Comparison of ENCODE assay signal across 18 cellular contexts in genomic region chr3:46874430-46874829, GRCh38. TPM values are rescaled to one million over a fixed set of nuclear protein-coding genes. Genes with fewer than 3 reads are reported as not detected.
A peak's percentile ranks its signal among the peaks of the same experiment; 100 is the strongest.
DNase-seq lines count a peak whose midpoint lies in the region; ATAC-seq and TF ChIP-seq lines count a peak whose summit lies in the region.
"Had no signal": no experiment of that assay in that cellular context is flagged by ENCODE, and none has a peak within 500 bp of the region (broad histone marks: within the 10 kb centered on the region; RNA-seq: fewer than 3 reads in every experiment).

No MANE protein-coding gene starts in this region.

- H3K27me3 ChIP-seq in gastroesophageal sphincter (no peaks in the 10 kb centered on the region), stomach (peaks cover 0 to 4% (median 0%) of the 10 kb centered on the region in 3 donors)

- no peaks in the 10 kb centered on the region for H3K9me3 ChIP-seq in SK-N-MC (ENCODE audit: low read depth, low read length)
- no peaks in the 10 kb centered on the region for H3K9me3 ChIP-seq in gastroesophageal sphincter
- H3K9me3 ChIP-seq in stomach = no peaks in the 10 kb centered on the region

- peaks cover 9% of the 10 kb centered on the region for H3K27me3 Mint-ChIP-seq in nephron (ENCODE audit: low read depth)
- peaks cover 4% of the 10 kb centered on the region for H3K27me3 Mint-ChIP-seq in type B pancreatic cell

- H3K27ac ChIP-seq in SK-N-MC (peak overlapping the region; percentile 84), gastroesophageal sphincter (peak overlapping the region in 3 of 4 donors; percentile 60 to 67 (median 66)), stomach (peak overlapping the region in 2 of 5 donors; percentile 34 to 42)

- TF ChIP-seq EP300 in gastroesophageal sphincter (IDR thresholded peaks at IDR 0.05) (no peak), stomach (IDR thresholded peaks at IDR 0.05) (no peak)

- no peaks in the 10 kb centered on the region for H3K9me3 Mint-ChIP-seq in nephron
- no peaks in the 10 kb centered on the region for H3K9me3 Mint-ChIP-seq in type B pancreatic cell
- H3K9me3 Mint-ChIP-seq: dendritic cell treated with granulocyte-macrophage colony-stimulating factor and Interleukin-4, amounts not matched to agents 40 ng/mL and 50 ng/mL, for 4 days; IgD-negative memory B cell had no signal

- TF ChIP-seq POLR2A in gastroesophageal sphincter (IDR thresholded peaks at IDR 0.05) = no peak
- TF ChIP-seq POLR2A in stomach (IDR thresholded peaks at IDR 0.05) = no peak

- no CpG with 5 or more reads among the region's 18 CpGs for WGBS in gastroesophageal sphincter (ENCODE audit: low coverage in 1 of 2), 2 donors
- WGBS in stomach, 5 donors = 38 to 52% (median 47%) methylated on average over 18 of the region's 18 CpGs

- H3K9ac ChIP-seq in SK-N-MC (ENCODE audit: insufficient read length) = no peak overlapping the region

- H3K4me3 Mint-ChIP-seq in nephron (peak overlapping the region; percentile 20 to 36 (median 35)), type B pancreatic cell (no peak overlapping the region)
- H3K4me3 Mint-ChIP-seq: dendritic cell treated with granulocyte-macrophage colony-stimulating factor and Interleukin-4, amounts not matched to agents 40 ng/mL and 50 ng/mL, for 4 days; IgD-negative memory B cell had no signal

- H3K36me3 Mint-ChIP-seq in nephron (ENCODE audit: low read depth) = no peaks in the 10 kb centered on the region
- H3K36me3 Mint-ChIP-seq in type B pancreatic cell = no peaks in the 10 kb centered on the region
- H3K36me3 Mint-ChIP-seq: IgD-negative memory B cell had no signal

- TF ChIP-seq CTCF in gastroesophageal sphincter (IDR thresholded peaks at IDR 0.05) = no peak
- no peak for TF ChIP-seq CTCF in nephron (IDR thresholded peaks at IDR 0.05; ENCODE audit: unreplicated experiment in 3 of 3)
- TF ChIP-seq CTCF in type B pancreatic cell (conservative IDR thresholded peaks at IDR 0.05) = no peak
- no peak for TF ChIP-seq CTCF in stomach (IDR thresholded peaks at IDR 0.05)

- peak overlapping the region; percentile 92 to 97 (median 93) for H3K27ac Mint-ChIP-seq in nephron
- H3K27ac Mint-ChIP-seq in type B pancreatic cell = peak overlapping the region; percentile 55
- H3K27ac Mint-ChIP-seq: dendritic cell treated with granulocyte-macrophage colony-stimulating factor and Interleukin-4, amounts not matched to agents 40 ng/mL and 50 ng/mL, for 4 days had no signal

- intact Hi-C loops in stomach (cut with DNase I; ENCODE audit: low total_unique reads) = no loop called here

- H3K36me3 ChIP-seq in SK-N-MC (ENCODE audit: insufficient read depth, low read length) (no peaks in the 10 kb centered on the region), gastroesophageal sphincter (no peaks in the 10 kb centered on the region), stomach (no peaks in the 10 kb centered on the region)

- H3K4me1 ChIP-seq in gastroesophageal sphincter = peaks cover 0 to 45% (median 13%) of the 10 kb centered on the region in 3 donors
- peaks cover 0 to 28% (median 11%) of the 10 kb centered on the region in 4 donors for H3K4me1 ChIP-seq in stomach

- H3K4me3 ChIP-seq in SK-N-MC (no peak overlapping the region; the same call in 1 of the 2 replicates), gastroesophageal sphincter (no peak overlapping the region), stomach (no peak overlapping the region)

- ATAC-seq in gastroesophageal sphincter (no peak), HG03045 (IDR thresholded peaks at IDR 0.05; ENCODE audit: unreplicated experiment) (no peak)
- ATAC-seq: PC-3 had no signal

- DNase-seq in SK-N-MC (ENCODE audit: low read depth, low spot score) (peak; percentile 45), type B pancreatic cell (ENCODE audit: extremely low spot score, unreplicated experiment) (no peak), stomach (no peak), HuH-7 (ENCODE audit: low spot score) (no peak), NCI-H146 (lab: John Stamatoyannopoulos, UW) (no peak)
- DNase-seq: activated CD4-positive, alpha-beta T cell treated with anti-CD3 and anti-CD28 coated beads for 4 hours; activated CD8-positive, alpha-beta memory T cell treated with anti-CD3 and anti-CD28 coated beads, Interleukin-2, amount 50 U/mL, for 48 hours; activated naive CD4-positive, alpha-beta T cell; Calu3; MV-4-11; NCI-H526; PC-3; stimulated activated CD4-positive, alpha-beta T cell treated with anti-CD3 and anti-CD28 coated beads, Interleukin-4, amount 100 ng/mL, for 1 hour had no signal

- H3K4me1 Mint-ChIP-seq in nephron (peaks cover 56% of the 10 kb centered on the region), type B pancreatic cell (ENCODE audit: unreplicated experiment) (peaks cover 36% of the 10 kb centered on the region)

RNA-seq across cellular contexts. Expression of gene PTH1R, which starts 3.1 kb away (rescaled TPM):
- 10 to 100 TPM in 3 of 4 donors, 1 to 10 TPM in 1; 7.8 to 18.5 (median 14.5) TPM for total RNA-seq in gastroesophageal sphincter
- 63.0 and 83.1 TPM in 2 replicates for total RNA-seq in type B pancreatic cell (ENCODE audit: low replicate concordance)
- total RNA-seq in stomach = 1 to 10 TPM; 2.6 to 4.0 (median 3.5) TPM
- polyA plus RNA-seq in stomach = 10 to 100 TPM in 2 of 3 donors, 1 to 10 TPM in 1; 8.4 to 22.4 (median 20.9) TPM
- total RNA-seq: Calu3, PC-3 had no signal
- polyA plus RNA-seq: IgD-negative memory B cell had no signal

RNA-seq across cellular contexts. Expression of gene MYL3, which starts 11.2 kb away (rescaled TPM):
- 1 to 10 TPM; 2.6 to 5.3 (median 4.2) TPM for total RNA-seq in gastroesophageal sphincter
- 5.4 and 20.8 TPM in 2 replicates for total RNA-seq in type B pancreatic cell (ENCODE audit: low replicate concordance)
- 1 to 10 TPM in 1 of 5 donors, not detected in 4; 3.1 TPM for total RNA-seq in stomach
- polyA plus RNA-seq in stomach = 10 to 100 TPM in 1 of 3 donors, 1 to 10 TPM in 2; 1.5 to 11.5 (median 6.8) TPM
- total RNA-seq: Calu3, PC-3 had no signal
- polyA plus RNA-seq: IgD-negative memory B cell had no signal
